18 cellular contexts compared by ENCODE assay signal in genomic region chr11:5348516-5349194, GRCh38. TPM values are rescaled to one million over a fixed set of nuclear protein-coding genes. Genes with fewer than 3 reads are reported as not detected.
DNase-seq lines count a peak whose midpoint lies in the region; ATAC-seq and TF ChIP-seq lines count a peak whose summit lies in the region.
"Had no signal": no experiment of that assay in that cellular context is flagged by ENCODE, and none has a peak within 500 bp of the region (broad histone marks: within the 10 kb centered on the region; RNA-seq: fewer than 3 reads in every experiment).

No MANE protein-coding gene starts in this region.

- H2BK15ac ChIP-seq in H9 (ENCODE audit: low read depth, low read length), result no peak overlapping the region

- no peak overlapping the region for H2BK20ac ChIP-seq in H9 (ENCODE audit: low read depth, low read length, poor library complexity, severe bottlenecking)

- 0 out of 2 replicates have a peak overlapping the region, but pooled peaks have one; percentile 0 for H3K4me3 ChIP-seq in iPS-20b (ENCODE audit: low read length)
- H3K4me3 ChIP-seq: A549 had no signal

- H3K56ac ChIP-seq in H9 (ENCODE audit: insufficient read length, low read depth, low read length), result no peak overlapping the region

- H3K36me3 ChIP-seq in iPS-20b (ENCODE audit: insufficient read depth, low read depth, low read length), result no peaks in the 10 kb centered on the region

- H3K9me3 Mint-ChIP-seq in H9, result no peaks in the 10 kb centered on the region
- no peaks in the 10 kb centered on the region for H3K9me3 Mint-ChIP-seq in WTC11
- H3K9me3 Mint-ChIP-seq: CD4-positive, alpha-beta T cell; HFFc6 had no signal

- no peak overlapping the region for H2BK120ac ChIP-seq in H9 (ENCODE audit: low read depth, low read length, poor library complexity, severe bottlenecking)

- H3K27ac ChIP-seq in H9 (ENCODE audit: insufficient read length, low read depth, low read length) (no peak overlapping the region), iPS-20b (ENCODE audit: low read length) (no peak overlapping the region)
- H3K27ac ChIP-seq: 22Rv1, A549, C4-2B, KMS-11 had no signal

- POLR2A ChIA-PET in WTC11 (lab: Charles Lee), result no interaction called here

- TF ChIP-seq CTCF in H9 (conservative IDR thresholded peaks at IDR 0.05), result no peak
- TF ChIP-seq CTCF in WTC11 (IDR thresholded peaks at IDR 0.05), result no peak

- no peak overlapping the region for H2BK5ac ChIP-seq in H9 (ENCODE audit: insufficient read length, low read length)

- DNase-seq in ELF-1 (ENCODE audit: low read depth, low spot score), result peak; percentile 2
- DNase-seq in H9, result no peak
- DNase-seq in WTC11 (ENCODE audit: low spot score), result no peak
- no peak for DNase-seq in T-helper 9 cell
- DNase-seq: AML-193; Caco-2; CD4-positive, alpha-beta T cell; GDM1; GOT3; HFFc6 had no signal

- H3K27me3 Mint-ChIP-seq in H9 (ENCODE audit: low read depth) (no peaks in the 10 kb centered on the region), WTC11 (ENCODE audit: low read depth) (no peaks in the 10 kb centered on the region; the same call in 1 of the 2 replicates)

- H3T11ph ChIP-seq in H9 (ENCODE audit: low read length), result no peak overlapping the region

- H3K18ac ChIP-seq in H9 (ENCODE audit: insufficient read length, low read depth, low read length), result no peak overlapping the region

- H3K9me3 ChIP-seq in H9 (ENCODE audit: control insufficient read depth, low read depth, low read length), result no peaks in the 10 kb centered on the region
- no peaks in the 10 kb centered on the region for H3K9me3 ChIP-seq in iPS-20b (ENCODE audit: insufficient read depth, low read depth, low read length)
- H3K9me3 ChIP-seq: A549, Caco-2 had no signal

- no peaks in the 10 kb centered on the region for H3K36me3 Mint-ChIP-seq in H9 (ENCODE audit: insufficient read depth in 1 of 3, low read depth in 3 of 3)
- no peaks in the 10 kb centered on the region for H3K36me3 Mint-ChIP-seq in WTC11

- no peak overlapping the region for H4K91ac ChIP-seq in H9 (ENCODE audit: insufficient read length, low read depth, low read length)

- ATAC-seq in WTC11, result peak; percentile 75
- ATAC-seq in GM19452 (IDR thresholded peaks at IDR 0.05; ENCODE audit: unreplicated experiment), result no peak
- no peak for ATAC-seq in HG03342 (IDR thresholded peaks at IDR 0.05; ENCODE audit: unreplicated experiment)
- ATAC-seq: A549, HCT116 had no signal

- H2AFZ ChIP-seq in H9 (ENCODE audit: low read length), result no peak overlapping the region

- H3K14ac ChIP-seq in H9 (ENCODE audit: insufficient read depth, low read length), result no peak overlapping the region

- no peaks in the 10 kb centered on the region for H3K79me1 ChIP-seq in H9 (ENCODE audit: insufficient read depth, low read depth, low read length, poor library complexity, severe bottlenecking)

- H3K27ac Mint-ChIP-seq in H9 (no peak overlapping the region), WTC11 (no peak overlapping the region)
- H3K27ac Mint-ChIP-seq: CD4-positive, alpha-beta T cell had no signal

- no peak overlapping the region for H3K9ac ChIP-seq in H9 (ENCODE audit: extremely low read depth, insufficient read length, low read length)
- no peak overlapping the region for H3K9ac ChIP-seq in iPS-20b (ENCODE audit: low read depth, low read length)
- H3K9ac ChIP-seq: KMS-11 had no signal

- no peak overlapping the region for H2BK12ac ChIP-seq in H9 (ENCODE audit: insufficient read length, low read depth, low read length)

- H3K4me1 ChIP-seq in H9 (ENCODE audit: insufficient read depth, low read length), result peaks cover 7% of the 10 kb centered on the region; the same call in 1 of the 2 replicates
- H3K4me1 ChIP-seq in iPS-20b (ENCODE audit: insufficient read depth, low read length), result peaks cover 14% of the 10 kb centered on the region; the same call in 1 of the 2 replicates
- H3K4me1 ChIP-seq: A549, Caco-2 had no signal

- no peak overlapping the region for H4K5ac ChIP-seq in H9 (ENCODE audit: insufficient read length, low read depth, low read length)

- no peak overlapping the region for H2AK5ac ChIP-seq in H9 (ENCODE audit: insufficient read length, low read length)

- no peak overlapping the region for H3K4ac ChIP-seq in H9 (ENCODE audit: low read depth, low read length)

- H4K20me1 ChIP-seq in H9 (ENCODE audit: control insufficient read depth, insufficient read depth, insufficient read length), result no peaks in the 10 kb centered on the region

- peaks cover 15 to 17% of the 10 kb centered on the region in 2 experiments for H3K4me1 Mint-ChIP-seq in H9
- peaks cover 26% of the 10 kb centered on the region for H3K4me1 Mint-ChIP-seq in WTC11

- no peaks in the 10 kb centered on the region for H3K23me2 ChIP-seq in H9 (ENCODE audit: insufficient read length, low read depth, low read length, poor library complexity, severe bottlenecking)

- H3K79me2 ChIP-seq in H9 (ENCODE audit: insufficient read depth, low read length), result no peaks in the 10 kb centered on the region

- CTCF ChIA-PET in WTC11 (lab: Charles Lee), result no interaction called here

- H4K8ac ChIP-seq in H9 (replicated peaks; ENCODE audit: insufficient read length, low read depth, low read length), result no peak overlapping the region

- H3K23ac ChIP-seq in H9 (ENCODE audit: insufficient read length, low read depth, low read length), result no peak overlapping the region

- H3K27me3 ChIP-seq in H9 (ENCODE audit: insufficient read depth, low read length), result no peaks in the 10 kb centered on the region
- H3K27me3 ChIP-seq in iPS-20b (ENCODE audit: insufficient read depth, low read length), result no peaks in the 10 kb centered on the region

- no peak overlapping the region for H3K4me3 Mint-ChIP-seq in H9
- peak overlapping the region; percentile 8; the same call in 1 of the 2 replicates for H3K4me3 Mint-ChIP-seq in WTC11
- H3K4me3 Mint-ChIP-seq: CD4-positive, alpha-beta T cell; HFFc6 had no signal

- peak overlapping the region; percentile 4 for H3K4me2 ChIP-seq in H9 (ENCODE audit: insufficient read depth, insufficient read length, low read length)
- H3K4me2 ChIP-seq: A549, KMS-11 had no signal

- WGBS in H9 (ENCODE audit: extremely low coverage, insufficient read length, low lambda C conversion rate), result no CpG with 5 or more reads among the region's 4 CpGs

TF ChIP-seq in WTC11, 78 proteins besides CTCF, POLR2A, EP300 and RAD21:
- TF ChIP-seq GABPB1 (CRISPR knock-in tag; IDR thresholded peaks at IDR 0.05), result no peak

RNA-seq across cellular contexts. Expression of gene OR51B6, which starts 2.7 kb away (rescaled TPM):
- total RNA-seq in H9 (2021) (not detected in 2 replicates), WTC11 (2021) (not detected in 3 replicates)
- total RNA-seq: Caco-2; CD4-positive, alpha-beta T cell; HFFc6 had no signal

RNA-seq across cellular contexts. Expression of gene OR51B5, which starts 5.3 kb away (rescaled TPM):
- total RNA-seq in H9 (2021) (not detected in 2 replicates), WTC11 (2021) (0.26 to 0.37 TPM in 2 of 3 replicates, not detected in the other)
- total RNA-seq: Caco-2 had no signal

RNA-seq across cellular contexts. Expression of gene OR51B2, which starts 24.6 kb away (rescaled TPM):
- total RNA-seq in H9 (2021), result not detected in 2 replicates
- total RNA-seq in WTC11 (2021), result not detected in 3 replicates
- total RNA-seq: Caco-2; CD4-positive, alpha-beta T cell; HFFc6 had no signal

RNA-seq across cellular contexts. Expression of gene OR51M1, which starts 35.0 kb away (rescaled TPM):
- total RNA-seq in H9 (2021) (not detected in 2 replicates), WTC11 (2021) (0.05 TPM in 1 of 3 replicates, not detected in the others)
- total RNA-seq: Caco-2; CD4-positive, alpha-beta T cell had no signal

RNA-seq across cellular contexts. Expression of gene OR51B4, which starts 46.9 kb away (rescaled TPM):
- total RNA-seq in H9 (2021) (not detected in 2 replicates), WTC11 (2021) (not detected in 3 replicates)
- total RNA-seq: Caco-2; CD4-positive, alpha-beta T cell; HFFc6 had no signal
